ENCODE assay signal across 25 cellular contexts in the genomic region with DNA sequence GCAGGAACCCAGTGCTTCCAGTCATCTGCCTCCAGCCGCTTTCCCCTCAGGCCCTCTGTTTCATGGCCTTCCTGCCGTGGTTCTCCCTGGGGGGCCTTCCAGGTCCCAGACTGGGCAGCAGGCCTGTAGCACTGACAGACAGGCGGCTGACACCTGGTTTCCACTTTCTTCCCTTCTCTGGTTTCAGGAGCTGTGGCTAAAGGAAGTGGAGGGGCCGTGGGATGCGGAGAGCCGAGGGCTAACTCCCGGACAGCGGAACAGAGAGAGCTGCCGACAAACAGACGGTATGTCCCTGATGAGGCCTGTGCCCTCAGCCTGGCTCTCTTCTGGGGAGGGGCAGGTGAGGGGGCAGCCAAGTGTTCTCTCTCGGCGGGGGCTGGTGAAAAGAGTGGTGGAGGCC. TPM values are rescaled to one million over a fixed set of nuclear protein-coding genes. Genes with fewer than 3 reads are reported as not detected.
"Had no signal": no experiment of that assay in that cellular context is flagged by ENCODE, and none has a peak within 500 bp of the region (broad histone marks: within the 10 kb centered on the region; RNA-seq: fewer than 3 reads in every experiment).

No MANE protein-coding gene starts in this region.

- H3K27me3 ChIP-seq: foreskin keratinocyte, left lung, spleen, stomach, suprapubic skin, tibial nerve, uterus had no signal

- H3K4me3 ChIP-seq: left lung, spleen, stomach, suprapubic skin, tibial nerve, uterus had no signal

- H3K27ac Mint-ChIP-seq: activated naive CD4-positive, alpha-beta T cell treated with anti-CD3 and anti-CD28 coated beads for 36 hours; activated naive CD8-positive, alpha-beta T cell treated with anti-CD3 and anti-CD28 coated beads, Interleukin-2, amount 10 ng/mL, durations not matched to agents 7 days and 5 days; T-helper 1 cell treated with Interleukin-12 subunit alpha and Interleukin-12 subunit beta and Interleukin-4 antibody, amounts not matched to agents 30 μg/mL and 1 μg/mL, for 36 hours; WTC11 had no signal

- H3K27ac ChIP-seq: foreskin keratinocyte, left lung, spleen, stomach, uterus had no signal

- H3K9me3 ChIP-seq: left lung, spleen, stomach, suprapubic skin, tibial nerve, uterus had no signal

- H3K4me3 Mint-ChIP-seq: activated naive CD4-positive, alpha-beta T cell treated with anti-CD3 and anti-CD28 coated beads for 36 hours; activated naive CD8-positive, alpha-beta T cell treated with anti-CD3 and anti-CD28 coated beads, Interleukin-2, amount 10 ng/mL, durations not matched to agents 7 days and 5 days; activated T-cell treated with anti-CD3 and anti-CD28 coated beads, Interleukin-2, amount 50 U/mL, for 4 hours; brain; central memory CD8-positive, alpha-beta T cell; immature natural killer cell; neural crest cell; T-helper 1 cell treated with Interleukin-12 subunit alpha and Interleukin-12 subunit beta and Interleukin-4 antibody, amounts not matched to agents 30 μg/mL and 1 μg/mL, for 36 hours; WTC11 had no signal

- ATAC-seq: activated T-cell treated with anti-CD3 and anti-CD28 coated beads, Interleukin-2, amount 50 U/mL, for 4 hours; foreskin keratinocyte; left lung; WTC11 had no signal

- DNase-seq: activated CD4-positive, alpha-beta T cell treated with anti-CD3 and anti-CD28 coated beads, Interleukin-2, amount 50 U/mL, for 48 hours; activated CD8-positive, alpha-beta memory T cell treated with anti-CD3 and anti-CD28 coated beads, Interleukin-2, amount 50 U/mL, for 48 hours; activated effector memory CD4-positive, alpha-beta T cell treated with Interleukin-2 at 50 U/mL for 16 hours; activated naive CD4-positive, alpha-beta T cell treated with anti-CD3 and anti-CD28 coated beads for 36 hours; activated naive CD8-positive, alpha-beta T cell treated with anti-CD3 and anti-CD28 coated beads, Interleukin-2, amount 10 ng/mL, durations not matched to agents 7 days and 5 days; activated T-cell treated with anti-CD3 and anti-CD28 coated beads, Interleukin-2, amount 50 U/mL, for 4 hours; aorta; effector memory CD4-positive, alpha-beta T cell; foreskin keratinocyte; immature natural killer cell; left lung; retina; spleen; stimulated activated CD4-positive, alpha-beta T cell treated with anti-CD3 and anti-CD28 coated beads, Interleukin-4, amount 100 ng/mL, for 24 hours; stomach; T1000; uterus had no signal

- H3K27me3 Mint-ChIP-seq: activated naive CD8-positive, alpha-beta T cell treated with anti-CD3 and anti-CD28 coated beads, Interleukin-2, amount 10 ng/mL, durations not matched to agents 7 days and 5 days; central memory CD8-positive, alpha-beta T cell had no signal

- H3K9me3 Mint-ChIP-seq: activated naive CD4-positive, alpha-beta T cell treated with anti-CD3 and anti-CD28 coated beads for 36 hours; activated naive CD8-positive, alpha-beta T cell treated with anti-CD3 and anti-CD28 coated beads, Interleukin-2, amount 10 ng/mL, durations not matched to agents 7 days and 5 days; activated T-cell treated with anti-CD3 and anti-CD28 coated beads, Interleukin-2, amount 50 U/mL, for 4 hours; brain; central memory CD8-positive, alpha-beta T cell; immature natural killer cell; neural crest cell; T-helper 1 cell treated with Interleukin-12 subunit alpha and Interleukin-12 subunit beta and Interleukin-4 antibody, amounts not matched to agents 30 μg/mL and 1 μg/mL, for 36 hours; WTC11 had no signal

- H3K36me3 ChIP-seq: uterus had no signal

RNA-seq across cellular contexts. Expression of gene LRRC73, which starts 12.5 kb away (rescaled TPM):
- total RNA-seq: kidney epithelial cell had no signal
- polyA plus RNA-seq: immature natural killer cell had no signal

RNA-seq across cellular contexts. Expression of gene DLK2, which starts 42.3 kb away (rescaled TPM):
- total RNA-seq: aorta, kidney epithelial cell had no signal
- polyA plus RNA-seq: aorta had no signal
